Comparison of ENCODE assay signal across 24 cellular contexts in genomic region chr11:13332124-13332523, GRCh38. TPM values are rescaled to one million over a fixed set of nuclear protein-coding genes. Genes with fewer than 3 reads are reported as not detected.
A peak's percentile ranks its signal among the peaks of the same experiment; 100 is the strongest.
DNase-seq lines count a peak whose midpoint lies in the region; ATAC-seq and TF ChIP-seq lines count a peak whose summit lies in the region.
"Had no signal": no experiment of that assay in that cellular context is flagged by ENCODE, and none has a peak within 500 bp of the region (broad histone marks: within the 10 kb centered on the region; RNA-seq: fewer than 3 reads in every experiment).

No MANE protein-coding gene starts in this region.

- dilution Hi-C loops in IMR-90 (cut with HindIII; ENCODE audit: low sequenced_read_pairs, unreplicated experiment) = no loop called here

- H4K5ac ChIP-seq in IMR-90 (ENCODE audit: low read depth, low read length) = no peak overlapping the region

- no peak overlapping the region; the same call in 1 of the 2 replicates for H3K56ac ChIP-seq in IMR-90 (ENCODE audit: extremely low read depth, insufficient read depth, low read length)

- no peak overlapping the region for H2BK20ac ChIP-seq in IMR-90 (ENCODE audit: low read depth, low read length)

- peak overlapping the region; percentile 53 for H3K27ac Mint-ChIP-seq in CD4-positive, alpha-beta T cell
- peak overlapping the region; percentile 45 for H3K27ac Mint-ChIP-seq in central memory CD8-positive, alpha-beta T cell (ENCODE audit: low read depth)
- peak overlapping the region; percentile 45 to 67 for H3K27ac Mint-ChIP-seq in natural killer cell treated with Interleukin-12 subunit alpha and Interleukin-12 subunit beta and Interleukin-15 and Interleukin-18, amount 100 ng/mL, for 72 hours
- H3K27ac Mint-ChIP-seq: activated T-helper 2 cell treated with anti-CD3 and anti-CD28 coated beads, Interferon-gamma antibody, Interleukin-2, Interleukin-4, amounts not matched to agents 10 μg/mL and 5 μg/mL and 100 μg/mL, durations not matched to agents 14 hours and 24 hours and 36 hours; T-helper 1 cell treated with Interleukin-12 subunit alpha and Interleukin-12 subunit beta and Interleukin-4 antibody, amounts not matched to agents 30 μg/mL and 1 μg/mL, for 36 hours had no signal

- no peak overlapping the region for H2AFZ ChIP-seq in IMR-90 (replicated peaks; ENCODE audit: low read length, poor library complexity)

- no peaks in the 10 kb centered on the region for H4K20me1 ChIP-seq in IMR-90 (ENCODE audit: insufficient read depth, low read length)

- H3K36me3 ChIP-seq in IMR-90 (ENCODE audit: control insufficient read depth, insufficient read depth, low read length) = no peaks in the 10 kb centered on the region; the same call in 1 of the 2 replicates
- H3K36me3 ChIP-seq: lower lobe of right lung, MG63, ovary had no signal

- ATAC-seq in CD4-positive, alpha-beta T cell (ENCODE audit: poor library complexity) = no peak
- no peak for ATAC-seq in IMR-90 (ENCODE audit: low read depth)
- ATAC-seq in central memory CD8-positive, alpha-beta T cell (replicated peaks; ENCODE audit: extremely low read depth, poor library complexity, severe bottlenecking) = no peak
- no peak for ATAC-seq in natural killer cell treated with Interleukin-12 subunit alpha and Interleukin-12 subunit beta and Interleukin-15 and Interleukin-18, amount 100 ng/mL, for 72 hours
- ATAC-seq in GM18520 (IDR thresholded peaks at IDR 0.05; ENCODE audit: unreplicated experiment) = no peak
- ATAC-seq: K562, mucosa of descending colon had no signal

- no peak overlapping the region for H3K4me3 ChIP-seq in IMR-90 (ENCODE audit: insufficient read depth, low read depth, low read length)
- H3K4me3 ChIP-seq: K562, lower lobe of right lung, MG63, mucosa of descending colon, ovary, SK-N-MC, spleen, suprapubic skin had no signal

- peaks cover 27% of the 10 kb centered on the region for H3K36me3 Mint-ChIP-seq in CD4-positive, alpha-beta T cell (ENCODE audit: low read depth)
- H3K36me3 Mint-ChIP-seq in central memory CD8-positive, alpha-beta T cell (ENCODE audit: insufficient read depth) = peaks cover 19% of the 10 kb centered on the region
- H3K36me3 Mint-ChIP-seq in natural killer cell treated with Interleukin-12 subunit alpha and Interleukin-12 subunit beta and Interleukin-15 and Interleukin-18, amount 100 ng/mL, for 72 hours = no peaks in the 10 kb centered on the region

- H2AK5ac ChIP-seq in IMR-90 (ENCODE audit: low read depth, low read length) = peak overlapping the region; percentile 52; the same call in 1 of the 2 replicates

- no peak overlapping the region for H2AK9ac ChIP-seq in IMR-90 (replicated peaks; ENCODE audit: low read depth, low read length, poor library complexity)

- no peak overlapping the region for H3K4me2 ChIP-seq in IMR-90 (ENCODE audit: low read depth, low read length)

- no peaks in the 10 kb centered on the region for H3K27me3 ChIP-seq in CD4-positive, alpha-beta T cell (ENCODE audit: control insufficient read depth, insufficient read depth, low read length)
- H3K27me3 ChIP-seq in IMR-90 (ENCODE audit: control insufficient read depth, insufficient read depth, low read length) = no peaks in the 10 kb centered on the region
- H3K27me3 ChIP-seq: MG63, ovary, spleen, suprapubic skin had no signal

- no peak overlapping the region for H2BK120ac ChIP-seq in IMR-90 (ENCODE audit: low read depth, low read length)

- no peak overlapping the region for H3K4ac ChIP-seq in IMR-90 (ENCODE audit: low read depth, low read length)

- H3K27ac ChIP-seq in CD4-positive, alpha-beta T cell (ENCODE audit: low read depth, low read length) = no peak overlapping the region
- no peak overlapping the region for H3K27ac ChIP-seq in IMR-90 (ENCODE audit: insufficient read depth, low read length)
- H3K27ac ChIP-seq: lower lobe of right lung, ovary, SK-N-MC, spleen, suprapubic skin had no signal

- H3K14ac ChIP-seq in IMR-90 (replicated peaks; ENCODE audit: low read depth, low read length) = no peak overlapping the region

- H2BK5ac ChIP-seq in IMR-90 (ENCODE audit: low read depth, low read length, poor library complexity, severe bottlenecking) = no peak overlapping the region

- H4K91ac ChIP-seq in IMR-90 (ENCODE audit: insufficient read depth, low read depth, low read length) = no peak overlapping the region

- peaks cover 35 to 74% of the 10 kb centered on the region in 2 experiments for H3K79me1 ChIP-seq in IMR-90 (ENCODE audit: low read depth in 1 of 2, low read length in 2 of 2)

- CTCF ChIA-PET in CD4-positive, alpha-beta T cell (lab: Charles Lee) = no interaction called here
- CTCF ChIA-PET in IMR-90 (lab: Yijun Ruan, JAX) = no interaction called here

- no peak overlapping the region for H4K8ac ChIP-seq in IMR-90 (ENCODE audit: low read depth in 2 of 2, low read length in 2 of 2)

- H3K4me3 Mint-ChIP-seq in CD4-positive, alpha-beta T cell = no peak overlapping the region
- no peak overlapping the region for H3K4me3 Mint-ChIP-seq in central memory CD8-positive, alpha-beta T cell
- no peak overlapping the region for H3K4me3 Mint-ChIP-seq in natural killer cell treated with Interleukin-12 subunit alpha and Interleukin-12 subunit beta and Interleukin-15 and Interleukin-18, amount 100 ng/mL, for 72 hours
- H3K4me3 Mint-ChIP-seq: activated CD8-positive, alpha-beta T cell treated with anti-CD3 and anti-CD28 coated beads for 36 hours; T-helper 1 cell treated with Interleukin-12 subunit alpha and Interleukin-12 subunit beta and Interleukin-4 antibody, amounts not matched to agents 30 μg/mL and 1 μg/mL, for 36 hours had no signal

- TF ChIP-seq POLR2A in IMR-90 (IDR thresholded peaks at IDR 0.05; ENCODE audit: low read depth, low read length) = no peak

- no peaks in the 10 kb centered on the region for H3K9me3 Mint-ChIP-seq in CD4-positive, alpha-beta T cell
- no peaks in the 10 kb centered on the region for H3K9me3 Mint-ChIP-seq in central memory CD8-positive, alpha-beta T cell
- H3K9me3 Mint-ChIP-seq in natural killer cell treated with Interleukin-12 subunit alpha and Interleukin-12 subunit beta and Interleukin-15 and Interleukin-18, amount 100 ng/mL, for 72 hours = no peaks in the 10 kb centered on the region
- H3K9me3 Mint-ChIP-seq: activated CD8-positive, alpha-beta T cell treated with anti-CD3 and anti-CD28 coated beads for 36 hours; activated T-helper 2 cell treated with anti-CD3 and anti-CD28 coated beads, Interferon-gamma antibody, Interleukin-2, Interleukin-4, amounts not matched to agents 10 μg/mL and 5 μg/mL and 100 μg/mL, durations not matched to agents 14 hours and 24 hours and 36 hours; T-helper 1 cell treated with Interleukin-12 subunit alpha and Interleukin-12 subunit beta and Interleukin-4 antibody, amounts not matched to agents 30 μg/mL and 1 μg/mL, for 36 hours had no signal

- no peak for DNase-seq in CD4-positive, alpha-beta T cell
- DNase-seq in IMR-90 (no peak), KG1 (lab: John Stamatoyannopoulos, UW) (no peak), NCI-H446 treated with DMSO at 0.1 percent for 48 hours (lab: John Stamatoyannopoulos, UW) (no peak), Ammon's horn (ENCODE audit: low spot score) (no peak)
- no peak for DNase-seq in central memory CD8-positive, alpha-beta T cell (ENCODE audit: low spot score in 2 of 2)
- no peak for DNase-seq in natural killer cell treated with Interleukin-12 subunit alpha and Interleukin-12 subunit beta and Interleukin-15 and Interleukin-18, amount 100 ng/mL, for 72 hours (ENCODE audit: low spot score)
- DNase-seq: DMS153, mucosa of descending colon, NCI-H1417 treated with DMSO at 0.1 percent for 48 hours, NCI-H2081 treated with DMSO at 0.1 percent for 48 hours, NCI-H774, ovary, retina, spleen had no signal

- no peak overlapping the region for H3K18ac ChIP-seq in IMR-90 (ENCODE audit: low read depth, low read length)

- in situ Hi-C loops in IMR-90 (cut with MboI; ENCODE audit: low sequenced_read_pairs) = loop anchor here (25.0 kb wide), 1 partner anchor 1020 kb away; no protein-coding TSS in a partner anchor

- H3K23ac ChIP-seq in IMR-90 (ENCODE audit: low read depth, low read length) = no peak overlapping the region

- H3K4me1 ChIP-seq in IMR-90 (ENCODE audit: control insufficient read depth, insufficient read depth, low read length) = peaks cover 18% of the 10 kb centered on the region

- POLR2A ChIA-PET in CD4-positive, alpha-beta T cell (lab: Charles Lee) = no interaction called here
- POLR2A ChIA-PET in IMR-90 (lab: Charles Lee; ENCODE audit: unreplicated experiment) = no interaction called here

- H3K4me1 Mint-ChIP-seq in CD4-positive, alpha-beta T cell (ENCODE audit: low read depth) = peaks cover 84% of the 10 kb centered on the region
- peaks cover 60% of the 10 kb centered on the region for H3K4me1 Mint-ChIP-seq in central memory CD8-positive, alpha-beta T cell
- peaks cover 54 to 58% of the 10 kb centered on the region in 2 donors for H3K4me1 Mint-ChIP-seq in natural killer cell treated with Interleukin-12 subunit alpha and Interleukin-12 subunit beta and Interleukin-15 and Interleukin-18, amount 100 ng/mL, for 72 hours (ENCODE audit: low read depth in 2 of 2)

- peaks cover 38% of the 10 kb centered on the region for H3K9me1 ChIP-seq in IMR-90 (ENCODE audit: insufficient read depth, low read length)

- WGBS in IMR-90 (ENCODE audit: extremely low coverage in 2 of 2, insufficient read length in 1 of 2), 2 experiments = no CpG with 5 or more reads among the region's 1 CpG

- H3K9me3 ChIP-seq in CD4-positive, alpha-beta T cell (ENCODE audit: control insufficient read depth, low read length) = no peaks in the 10 kb centered on the region
- no peaks in the 10 kb centered on the region for H3K9me3 ChIP-seq in IMR-90 (ENCODE audit: control insufficient read depth, insufficient read depth, low read length)
- H3K9me3 ChIP-seq: lower lobe of right lung, MG63, mucosa of descending colon, ovary, spleen, suprapubic skin had no signal

- no TSS peak for BruUV-seq in IMR-90 (replicated peaks; lab: Mats Ljungman, UMichigan)

- intact Hi-C loops in CD4-positive, alpha-beta T cell (cut with DNase I, micrococcal nuclease) = no loop called here
- intact Hi-C loops in IMR-90 (cut with micrococcal nuclease) = no loop called here

- no peak overlapping the region for H2BK15ac ChIP-seq in IMR-90 (ENCODE audit: low read depth, low read length)

- no peak for TF ChIP-seq RAD21 in IMR-90 (IDR thresholded peaks at IDR 0.05; ENCODE audit: low read length)

- no peak overlapping the region for H3K9ac ChIP-seq in IMR-90 (ENCODE audit: low read depth, low read length)

- no peaks in the 10 kb centered on the region for H3K27me3 Mint-ChIP-seq in CD4-positive, alpha-beta T cell
- no peaks in the 10 kb centered on the region for H3K27me3 Mint-ChIP-seq in central memory CD8-positive, alpha-beta T cell
- H3K27me3 Mint-ChIP-seq in natural killer cell treated with Interleukin-12 subunit alpha and Interleukin-12 subunit beta and Interleukin-15 and Interleukin-18, amount 100 ng/mL, for 72 hours = no peaks in the 10 kb centered on the region
- H3K27me3 Mint-ChIP-seq: activated CD8-positive, alpha-beta T cell treated with anti-CD3 and anti-CD28 coated beads for 36 hours had no signal

- TF ChIP-seq CTCF in CD4-positive, alpha-beta T cell (IDR thresholded peaks at IDR 0.05) = no peak
- TF ChIP-seq CTCF in IMR-90 (conservative IDR thresholded peaks at IDR 0.05; ENCODE audit: low read depth, low read length) = no peak

RNA-seq across cellular contexts. Expression of gene BMAL1, which starts 54.5 kb away (rescaled TPM):
- 10 to 100 TPM; 71.3 to 73.3 TPM for total RNA-seq in CD4-positive, alpha-beta T cell
- 9.9 and 13.1 TPM in 2 replicates for total RNA-seq in IMR-90 (2012; rRNA removed)
- polyA plus RNA-seq in IMR-90 (2012; rRNA removed) = 7.5 and 8.8 TPM in 2 replicates
- 3.2 and 7.1 TPM in 2 replicates for polyA plus RNA-seq in IMR-90 (2012; cell fraction: cytosol; rRNA removed)
- polyA plus RNA-seq in IMR-90 (2012; cell fraction: nucleus; rRNA removed; ENCODE audit: low replicate concordance) = 7.6 and 22.8 TPM in 2 replicates
- 10 to 100 TPM; 61.4 to 82.1 TPM for total RNA-seq in natural killer cell treated with Interleukin-12 subunit alpha and Interleukin-12 subunit beta and Interleukin-15 and Interleukin-18, amount 100 ng/mL, for 72 hours
